25 cellular contexts compared by ENCODE assay signal in the genomic region with DNA sequence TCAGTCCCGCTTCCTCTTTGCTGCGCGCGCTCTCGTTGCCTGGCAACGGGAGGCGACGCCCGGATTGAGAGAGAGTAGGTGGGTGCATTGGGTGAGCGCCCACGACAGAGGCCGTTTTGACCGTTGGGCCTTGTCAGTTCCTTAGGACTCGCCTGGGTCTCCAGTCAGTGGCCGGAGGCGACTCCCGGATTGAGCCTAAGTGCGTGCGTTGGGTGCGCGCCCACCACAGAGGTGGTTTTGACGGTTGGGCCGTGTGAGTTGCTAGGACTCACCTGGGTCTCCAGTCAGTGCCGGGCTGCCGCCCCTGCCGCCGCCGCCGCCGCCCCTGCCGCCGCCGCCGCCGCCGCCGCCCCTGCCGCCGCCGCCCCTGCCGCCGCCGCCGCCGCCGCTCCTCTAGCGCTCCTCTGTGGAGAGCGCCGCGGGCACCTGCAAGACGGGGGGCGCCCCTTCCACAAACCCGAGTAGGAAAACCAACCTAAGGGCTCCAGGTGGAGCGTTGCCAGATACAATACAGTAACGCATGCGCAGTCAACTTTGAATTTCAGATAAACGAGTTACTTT. TPM values are rescaled to one million over a fixed set of nuclear protein-coding genes. Genes with fewer than 3 reads are reported as not detected.
DNase-seq lines count a peak whose midpoint lies in the region; ATAC-seq, FAIRE-seq and TF ChIP-seq lines count a peak whose summit lies in the region.
"Had no signal": no experiment of that assay in that cellular context is flagged by ENCODE, and none has a peak within 500 bp of the region (broad histone marks: within the 10 kb centered on the region; RNA-seq: fewer than 3 reads in every experiment).

No MANE protein-coding gene starts in this region.

- H3K9me3 Mint-ChIP-seq in H9 (no peaks in the 10 kb centered on the region), astrocyte (ENCODE audit: unreplicated experiment) (peaks cover 1% of the 10 kb centered on the region), progenitor cell of endocrine pancreas (ENCODE audit: low read depth) (peaks cover 10% of the 10 kb centered on the region)
- H3K9me3 Mint-ChIP-seq: activated CD4-positive, alpha-beta memory T cell treated with anti-CD3 and anti-CD28 coated beads for 36 hours; activated naive CD4-positive, alpha-beta T cell treated with anti-CD3 and anti-CD28 coated beads, Interleukin-2, amount 10 ng/mL, durations not matched to agents 7 days and 5 days; T-helper 1 cell treated with Interleukin-12 subunit alpha and Interleukin-12 subunit beta and Interleukin-4 antibody, amounts not matched to agents 30 μg/mL and 1 μg/mL, for 36 hours had no signal

- H3K9me3 ChIP-seq in H9 (ENCODE audit: control insufficient read depth, low read depth, low read length) = no peaks in the 10 kb centered on the region
- peaks cover 2% of the 10 kb centered on the region for H3K9me3 ChIP-seq in astrocyte (ENCODE audit: insufficient read depth, low read depth, low read length)
- H3K9me3 ChIP-seq: Caco-2, SJSA1, suprapubic skin had no signal

- no peaks in the 10 kb centered on the region for H3K79me1 ChIP-seq in H9 (ENCODE audit: insufficient read depth, low read depth, low read length, poor library complexity, severe bottlenecking)

- H3K23ac ChIP-seq in H9 (ENCODE audit: insufficient read length, low read depth, low read length) = no peak overlapping the region

- ATAC-seq in HG03521 (IDR thresholded peaks at IDR 0.05; ENCODE audit: unreplicated experiment) = no peak
- ATAC-seq: naive thymus-derived CD8-positive, alpha-beta T cell had no signal

- H2BK15ac ChIP-seq in H9 (ENCODE audit: low read depth, low read length) = no peak overlapping the region

- H4K91ac ChIP-seq in H9 (ENCODE audit: insufficient read length, low read depth, low read length) = no peak overlapping the region

- H3K36me3 Mint-ChIP-seq in H9 (ENCODE audit: insufficient read depth in 1 of 3, low read depth in 3 of 3) (no peaks in the 10 kb centered on the region), astrocyte (ENCODE audit: low read depth, unreplicated experiment) (no peaks in the 10 kb centered on the region), progenitor cell of endocrine pancreas (ENCODE audit: insufficient read depth) (no peaks in the 10 kb centered on the region)
- H3K36me3 Mint-ChIP-seq: activated CD4-positive, alpha-beta memory T cell treated with anti-CD3 and anti-CD28 coated beads for 36 hours; activated naive CD4-positive, alpha-beta T cell treated with anti-CD3 and anti-CD28 coated beads, Interleukin-2, amount 10 ng/mL, durations not matched to agents 7 days and 5 days had no signal

- no peaks in the 10 kb centered on the region for H3K4me1 ChIP-seq in H9 (ENCODE audit: insufficient read depth, low read length)
- H3K4me1 ChIP-seq in astrocyte (ENCODE audit: insufficient read depth, low read length) = no peaks in the 10 kb centered on the region
- H3K4me1 ChIP-seq: SJSA1, suprapubic skin had no signal

- H3K4me2 ChIP-seq in H9 (ENCODE audit: insufficient read depth, insufficient read length, low read length) (peak overlapping the region; percentile 30), astrocyte (ENCODE audit: low read length) (no peak overlapping the region)

- H3K4ac ChIP-seq in H9 (ENCODE audit: low read depth, low read length) = no peak overlapping the region

- no peak overlapping the region for H2BK120ac ChIP-seq in H9 (ENCODE audit: low read depth, low read length, poor library complexity, severe bottlenecking)

- no peak overlapping the region for H3K56ac ChIP-seq in H9 (ENCODE audit: insufficient read length, low read depth, low read length)

- no peak overlapping the region for H3K14ac ChIP-seq in H9 (ENCODE audit: insufficient read depth, low read length)

- H3K4me3 Mint-ChIP-seq in H9 (peak overlapping the region; percentile 65 to 76), astrocyte (ENCODE audit: unreplicated experiment) (peak overlapping the region; percentile 62), progenitor cell of endocrine pancreas (ENCODE audit: low read depth) (peak overlapping the region; percentile 77)
- H3K4me3 Mint-ChIP-seq: activated CD4-positive, alpha-beta memory T cell treated with anti-CD3 and anti-CD28 coated beads for 36 hours; activated naive CD4-positive, alpha-beta T cell treated with anti-CD3 and anti-CD28 coated beads, Interleukin-2, amount 10 ng/mL, durations not matched to agents 7 days and 5 days; naive thymus-derived CD8-positive, alpha-beta T cell; T-helper 1 cell treated with Interleukin-12 subunit alpha and Interleukin-12 subunit beta and Interleukin-4 antibody, amounts not matched to agents 30 μg/mL and 1 μg/mL, for 36 hours had no signal

- H3K27me3 ChIP-seq in H9 (ENCODE audit: insufficient read depth, low read length) (no peaks in the 10 kb centered on the region), astrocyte (ENCODE audit: insufficient read depth, low read length) (no peaks in the 10 kb centered on the region)
- H3K27me3 ChIP-seq: SJSA1, suprapubic skin had no signal

- H3K79me2 ChIP-seq in H9 (ENCODE audit: insufficient read depth, low read length) = no peaks in the 10 kb centered on the region
- H3K79me2 ChIP-seq in astrocyte (ENCODE audit: insufficient read depth, low read length) = no peaks in the 10 kb centered on the region

- H3K27me3 Mint-ChIP-seq in H9 (ENCODE audit: low read depth) (peaks cover 10% of the 10 kb centered on the region), astrocyte (ENCODE audit: low read depth, unreplicated experiment) (peaks cover 4% of the 10 kb centered on the region), progenitor cell of endocrine pancreas (no peaks in the 10 kb centered on the region)
- H3K27me3 Mint-ChIP-seq: activated naive CD4-positive, alpha-beta T cell treated with anti-CD3 and anti-CD28 coated beads, Interleukin-2, amount 10 ng/mL, durations not matched to agents 7 days and 5 days had no signal

- no peak overlapping the region for H3K27ac Mint-ChIP-seq in H9
- no peak overlapping the region for H3K27ac Mint-ChIP-seq in astrocyte (ENCODE audit: unreplicated experiment)
- peak overlapping the region; percentile 46 for H3K27ac Mint-ChIP-seq in progenitor cell of endocrine pancreas
- H3K27ac Mint-ChIP-seq: activated CD4-positive, alpha-beta memory T cell treated with anti-CD3 and anti-CD28 coated beads for 36 hours; activated naive CD4-positive, alpha-beta T cell treated with anti-CD3 and anti-CD28 coated beads, Interleukin-2, amount 10 ng/mL, durations not matched to agents 7 days and 5 days; naive thymus-derived CD8-positive, alpha-beta T cell; T-helper 1 cell treated with Interleukin-12 subunit alpha and Interleukin-12 subunit beta and Interleukin-4 antibody, amounts not matched to agents 30 μg/mL and 1 μg/mL, for 36 hours had no signal

- WGBS in H9 (ENCODE audit: extremely low coverage, insufficient read length, low lambda C conversion rate) = no CpG with 5 or more reads among the region's 57 CpGs

- no peak overlapping the region for H3K18ac ChIP-seq in H9 (ENCODE audit: insufficient read length, low read depth, low read length)

- no peak overlapping the region for H2AK5ac ChIP-seq in H9 (ENCODE audit: insufficient read length, low read length)

- H4K5ac ChIP-seq in H9 (ENCODE audit: insufficient read length, low read depth, low read length) = no peak overlapping the region

- H3K4me1 Mint-ChIP-seq in H9 = peaks cover 4 to 15% of the 10 kb centered on the region in 2 experiments
- no peaks in the 10 kb centered on the region for H3K4me1 Mint-ChIP-seq in astrocyte (ENCODE audit: low read depth, unreplicated experiment)
- H3K4me1 Mint-ChIP-seq in progenitor cell of endocrine pancreas (ENCODE audit: low read depth) = peaks cover 12% of the 10 kb centered on the region
- H3K4me1 Mint-ChIP-seq: activated naive CD4-positive, alpha-beta T cell treated with anti-CD3 and anti-CD28 coated beads, Interleukin-2, amount 10 ng/mL, durations not matched to agents 7 days and 5 days; naive thymus-derived CD8-positive, alpha-beta T cell had no signal

- TF ChIP-seq CTCF in H9 (conservative IDR thresholded peaks at IDR 0.05) (no peak), astrocyte (IDR thresholded peaks at IDR 0.05; ENCODE audit: insufficient read depth, low read depth, low read length) (no peak), progenitor cell of endocrine pancreas (IDR thresholded peaks at IDR 0.05; ENCODE audit: unreplicated experiment) (peak; percentile 23)

- H4K20me1 ChIP-seq in H9 (ENCODE audit: control insufficient read depth, insufficient read depth, insufficient read length) = no peaks in the 10 kb centered on the region
- H4K20me1 ChIP-seq in astrocyte (ENCODE audit: insufficient read depth, low read length) = no peaks in the 10 kb centered on the region

- H4K8ac ChIP-seq in H9 (replicated peaks; ENCODE audit: insufficient read length, low read depth, low read length) = no peak overlapping the region

- H3K9ac ChIP-seq in H9 (ENCODE audit: extremely low read depth, insufficient read length, low read length) (no peak overlapping the region), astrocyte (ENCODE audit: low read length) (no peak overlapping the region)

- H3K36me3 ChIP-seq in astrocyte (ENCODE audit: insufficient read depth, low read length) = no peaks in the 10 kb centered on the region
- H3K36me3 ChIP-seq: SJSA1, suprapubic skin had no signal

- no peak overlapping the region for H2BK5ac ChIP-seq in H9 (ENCODE audit: insufficient read length, low read length)

- H3T11ph ChIP-seq in H9 (ENCODE audit: low read length) = no peak overlapping the region

- H2BK20ac ChIP-seq in H9 (ENCODE audit: low read depth, low read length, poor library complexity, severe bottlenecking) = no peak overlapping the region

- no peak overlapping the region for H2BK12ac ChIP-seq in H9 (ENCODE audit: insufficient read length, low read depth, low read length)

- H3K27ac ChIP-seq in H9 (ENCODE audit: insufficient read length, low read depth, low read length) = no peak overlapping the region
- H3K27ac ChIP-seq in astrocyte (ENCODE audit: low read depth, low read length) = no peak overlapping the region
- H3K27ac ChIP-seq: SJSA1, suprapubic skin, VCaP had no signal

- FAIRE-seq in astrocyte (lab: Jason Lieb, UNC) = no peak
- FAIRE-seq: GM18507, kidney had no signal

- peak; percentile 81 for DNase-seq in H9
- no peak for DNase-seq in astrocyte (ENCODE audit: low read depth)
- DNase-seq in iPS-NIHi11 (ENCODE audit: low spot score) = peak; percentile 45
- peak; percentile 44 for DNase-seq in progenitor cell of endocrine pancreas (ENCODE audit: low spot score, unreplicated experiment)
- no peak for DNase-seq in SHP77 (lab: John Stamatoyannopoulos, UW)
- no peak for DNase-seq in stimulated activated CD8-positive, alpha-beta memory T cell treated with anti-CD3 and anti-CD28 coated beads, Interleukin-4, amount 100 ng/mL, for 48 hours
- DNase-seq: activated CD4-positive, alpha-beta memory T cell treated with anti-CD3 and anti-CD28 coated beads for 36 hours; activated naive CD4-positive, alpha-beta T cell treated with anti-CD3 and anti-CD28 coated beads, Interleukin-2, amount 10 ng/mL, durations not matched to agents 7 days and 5 days; activated T-cell treated with anti-CD3 and anti-CD28 coated beads, Interleukin-2, amount 50 U/mL, for 1 hour; AML-193; Caco-2; cerebellar nuclear complex; kidney; mammary epithelial cell; naive thymus-derived CD8-positive, alpha-beta T cell; NCI-H1417; NCI-H526 treated with DMSO at 0.1 percent for 48 hours had no signal

- no peak overlapping the region for H2AFZ ChIP-seq in H9 (ENCODE audit: low read length)
- H2AFZ ChIP-seq in astrocyte (ENCODE audit: low read depth, low read length) = no peak overlapping the region

- peaks cover 4% of the 10 kb centered on the region for H3K23me2 ChIP-seq in H9 (ENCODE audit: insufficient read length, low read depth, low read length, poor library complexity, severe bottlenecking)

- no peak overlapping the region for H3K4me3 ChIP-seq in astrocyte (ENCODE audit: insufficient read depth, low read depth, low read length)
- H3K4me3 ChIP-seq: SJSA1, suprapubic skin had no signal

RNA-seq across cellular contexts. Expression of a gene that starts 37.2 kb away (rescaled TPM):
- not detected in 2 replicates for total RNA-seq in H9 (2021)
- total RNA-seq in astrocyte = not detected in 2 replicates
- not detected in 2 replicates for total RNA-seq in progenitor cell of endocrine pancreas
- total RNA-seq: activated CD4-positive, alpha-beta memory T cell treated with anti-CD3 and anti-CD28 coated beads for 36 hours; aorta; Caco-2; fibroblast of lung; kidney; mammary epithelial cell; naive thymus-derived CD8-positive, alpha-beta T cell; SJSA1; suprapubic skin had no signal

Comparison
In these comparisons a context has a peak if more than half of its experiments do, and no peak if none do; other contexts are left out.
1. DNase-seq: peak in H9 (single experiment), iPS-NIHi11 (single experiment) and progenitor cell of endocrine pancreas (single experiment); none in astrocyte (single experiment), SHP77 (0 of 2) and stimulated activated CD8-positive, alpha-beta memory T cell treated with anti-CD3 and anti-CD28 coated beads, Interleukin-4, amount 100 ng/mL, for 48 hours (single experiment).
2. Peak in every context shown above with its lines, with median percentiles within 50 percentile points of each other: H3K4me3 Mint-ChIP-seq.